34 cellular contexts compared by ENCODE assay signal in the genomic region with DNA sequence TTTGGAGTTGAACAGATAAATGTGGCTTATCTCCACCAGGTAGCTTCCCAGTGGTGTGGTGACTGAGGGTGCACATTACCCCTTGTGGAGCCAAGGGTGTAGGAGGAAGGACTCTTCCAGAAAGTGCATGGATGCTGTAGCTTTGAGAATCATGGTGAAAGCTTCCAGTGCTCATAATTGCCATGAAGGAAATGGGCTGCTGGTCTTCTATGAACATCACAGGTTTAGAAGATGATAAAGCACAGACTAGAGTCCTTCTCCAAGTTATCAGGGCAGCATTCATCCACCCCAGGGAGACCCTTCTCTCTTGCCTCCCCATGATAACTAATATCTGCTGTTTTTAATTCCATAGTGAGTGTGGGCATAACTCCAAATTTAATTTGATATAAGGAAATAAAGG.
"Had no signal": no experiment of that assay in that cellular context is flagged by ENCODE, and none has a peak within 500 bp of the region (broad histone marks: within the 10 kb centered on the region; RNA-seq: fewer than 3 reads in every experiment).

No MANE protein-coding gene starts in this region.

- H3K4me3 Mint-ChIP-seq: activated CD4-positive, alpha-beta memory T cell treated with anti-CD3 and anti-CD28 coated beads for 36 hours; activated naive CD4-positive, alpha-beta T cell treated with anti-CD3 and anti-CD28 coated beads for 36 hours; activated T-cell treated with anti-CD3 and anti-CD28 coated beads, Interleukin-2, amount 50 U/mL, for 4 hours; activated T-helper 1 cell treated with anti-CD3 and anti-CD28 coated beads, Interleukin-12 subunit alpha, Interleukin-12 subunit beta, Interleukin-2, Interleukin-4 antibody, amounts not matched to agents 30 ng/mL and 10 ng/mL and 1 ng/mL, durations not matched to agents 14 hours and 24 hours and 36 hours; brain; T-helper 1 cell treated with Interleukin-12 subunit alpha and Interleukin-12 subunit beta and Interleukin-4 antibody, amounts not matched to agents 30 μg/mL and 1 μg/mL, for 36 hours; T-helper 2 cell treated with Interferon-gamma antibody and Interleukin-4, amounts not matched to agents 5 μg/mL and 100 μg/mL, for 36 hours had no signal

- H3K36me3 Mint-ChIP-seq: activated CD4-positive, alpha-beta memory T cell treated with anti-CD3 and anti-CD28 coated beads for 36 hours; activated naive CD4-positive, alpha-beta T cell treated with anti-CD3 and anti-CD28 coated beads, Interleukin-2, amount 50 U/mL, for 72 hours; brain had no signal

- H3K27ac Mint-ChIP-seq: activated CD4-positive, alpha-beta memory T cell treated with anti-CD3 and anti-CD28 coated beads for 36 hours; activated naive CD4-positive, alpha-beta T cell treated with anti-CD3 and anti-CD28 coated beads for 36 hours; activated naive CD4-positive, alpha-beta T cell treated with anti-CD3 and anti-CD28 coated beads, Interleukin-2, amount 50 U/mL, for 72 hours; activated T-helper 1 cell treated with anti-CD3 and anti-CD28 coated beads, Interleukin-12 subunit alpha, Interleukin-12 subunit beta, Interleukin-2, Interleukin-4 antibody, amounts not matched to agents 30 ng/mL and 10 ng/mL and 1 ng/mL, durations not matched to agents 14 hours and 24 hours and 36 hours; brain; T-helper 1 cell treated with Interleukin-12 subunit alpha and Interleukin-12 subunit beta and Interleukin-4 antibody, amounts not matched to agents 30 μg/mL and 1 μg/mL, for 36 hours; T-helper 2 cell treated with Interferon-gamma antibody and Interleukin-4, amounts not matched to agents 5 μg/mL and 100 μg/mL, for 36 hours had no signal

- H3K27ac ChIP-seq: KMS-11, SJSA1 had no signal

- H3K9me3 ChIP-seq: Peyer's patch, SJSA1, SK-N-SH had no signal

- H3K27me3 Mint-ChIP-seq: activated CD4-positive, alpha-beta memory T cell treated with anti-CD3 and anti-CD28 coated beads for 36 hours; brain had no signal

- H3K9me3 Mint-ChIP-seq: activated CD4-positive, alpha-beta memory T cell treated with anti-CD3 and anti-CD28 coated beads for 36 hours; activated naive CD4-positive, alpha-beta T cell treated with anti-CD3 and anti-CD28 coated beads for 36 hours; activated naive CD4-positive, alpha-beta T cell treated with anti-CD3 and anti-CD28 coated beads, Interleukin-2, amount 50 U/mL, for 72 hours; activated T-cell treated with anti-CD3 and anti-CD28 coated beads, Interleukin-2, amount 50 U/mL, for 4 hours; activated T-helper 1 cell treated with anti-CD3 and anti-CD28 coated beads, Interleukin-12 subunit alpha, Interleukin-12 subunit beta, Interleukin-2, Interleukin-4 antibody, amounts not matched to agents 30 ng/mL and 10 ng/mL and 1 ng/mL, durations not matched to agents 14 hours and 24 hours and 36 hours; brain; T-helper 1 cell treated with Interleukin-12 subunit alpha and Interleukin-12 subunit beta and Interleukin-4 antibody, amounts not matched to agents 30 μg/mL and 1 μg/mL, for 36 hours; T-helper 2 cell treated with Interferon-gamma antibody and Interleukin-4, amounts not matched to agents 5 μg/mL and 100 μg/mL, for 36 hours had no signal

- H3K36me3 ChIP-seq: Peyer's patch, SJSA1 had no signal

- H3K4me3 ChIP-seq: Peyer's patch, SJSA1 had no signal

- H3K27me3 ChIP-seq: Peyer's patch, SJSA1 had no signal

- DNase-seq: activated CD4-positive, alpha-beta memory T cell treated with anti-CD3 and anti-CD28 coated beads for 36 hours; activated CD4-positive, alpha-beta T cell treated with anti-CD3 and anti-CD28 coated beads, Interleukin-2, amount 50 U/mL, for 1 hour; activated CD8-positive, alpha-beta memory T cell treated with anti-CD3 and anti-CD28 coated beads, Interleukin-2, amount 50 U/mL, for 4 hours; activated gamma-delta T cell treated with Interleukin-2 at 50 U/mL for 16 hours; activated naive CD4-positive, alpha-beta T cell treated with anti-CD3 and anti-CD28 coated beads for 36 hours; activated T-cell treated with anti-CD3 and anti-CD28 coated beads for 4 hours; activated T-cell treated with anti-CD3 and anti-CD28 coated beads, Interleukin-2, amount 50 U/mL, for 4 hours; anterior cingulate cortex; caudate nucleus; cerebellar nuclear complex; MM.1S; MV-4-11; NCI-H1092; NCI-H1417; NCI-H146; NCI-H187; NCI-H2029 treated with DMSO at 0.1 percent for 48 hours; NCI-H2107; NCI-H2171; NCI-H510A; NCI-H526; NCI-H774; PC-3; Peyer's patch; RPMI8226; SHP77 treated with DMSO at 0.1 percent for 48 hours; SK-N-SH had no signal
